8 cellular contexts compared by ENCODE assay signal in the genomic region with DNA sequence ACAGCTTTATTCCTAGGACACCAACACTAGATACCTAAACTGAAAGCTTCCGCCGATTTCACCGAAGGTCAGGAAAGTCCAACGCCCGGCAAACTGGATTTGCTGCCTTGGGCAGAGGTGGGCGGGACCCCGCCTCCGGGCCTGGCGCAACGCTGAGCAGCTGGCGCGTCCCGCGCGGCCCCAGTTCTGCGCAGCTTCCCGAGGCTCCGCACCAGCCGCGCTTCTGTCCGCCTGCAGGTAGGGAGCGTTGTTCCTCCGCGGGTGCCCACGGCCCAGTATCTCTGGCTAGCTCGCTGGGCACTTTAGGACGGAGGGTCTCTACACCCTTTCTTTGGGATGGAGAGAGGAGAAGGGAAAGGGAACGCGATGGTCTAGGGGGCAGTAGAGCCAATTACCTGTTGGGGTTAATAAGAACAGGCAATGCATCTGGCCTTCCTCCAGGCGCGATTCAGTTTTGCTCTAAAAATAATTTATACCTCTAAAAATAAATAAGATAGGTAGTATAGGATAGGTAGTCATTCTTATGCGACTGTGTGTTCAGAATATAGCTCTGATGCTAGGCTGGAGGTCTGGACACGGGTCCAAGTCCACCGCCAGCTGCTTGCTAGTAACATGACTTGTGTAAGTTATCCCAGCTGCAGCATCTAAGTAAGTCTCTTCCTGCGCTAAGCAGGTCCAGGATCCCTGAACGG. TPM values are rescaled to one million over a fixed set of nuclear protein-coding genes. Genes with fewer than 3 reads are reported as not detected.
DNase-seq lines count a peak whose midpoint lies in the region; ATAC-seq and TF ChIP-seq lines count a peak whose summit lies in the region.

A gene (plus strand): TSS at position 183 of the 692 bp plus-strand sequence. CDS start 5,572 bp downstream, outside the sequence.

- TF ChIP-seq CTCF in Caco-2 (IDR thresholded peaks at IDR 0.05; ENCODE audit: insufficient read depth in 1 of 2, low read depth in 1 of 2, low read length in 1 of 2, severe bottlenecking in 1 of 2, unreplicated experiment in 1 of 2) = peak; percentile 32 to 56
- peak; percentile 61 for TF ChIP-seq CTCF in Panc1 (IDR thresholded peaks at IDR 0.05)
- peak; percentile 57 for TF ChIP-seq CTCF in fibroblast of mammary gland (conservative IDR thresholded peaks at IDR 0.05; ENCODE audit: control insufficient read depth, insufficient read depth, low read depth, low read length)

- intact Hi-C loops in Caco-2 (cut with micrococcal nuclease; ENCODE audit: unreplicated experiment) = loop anchor here (2.0 kb wide), 1 partner anchor 140 kb away; no protein-coding TSS in a partner anchor
- intact Hi-C loops in Panc1 (cut with micrococcal nuclease; ENCODE audit: unreplicated experiment) = no loop called here
- intact Hi-C loops in activated T-helper 1 cell treated with anti-CD3 and anti-CD28 coated beads, Interleukin-12 subunit alpha, Interleukin-12 subunit beta, Interleukin-2, Interleukin-4 antibody, amounts not matched to agents 30 ng/mL and 10 ng/mL and 1 ng/mL, durations not matched to agents 14 hours and 24 hours and 36 hours (cut with micrococcal nuclease) = loop anchor here (1.0 to 10.0 kb wide), 12 partner anchors 9 to 1923 kb away; a partner anchor contains a TSS

- peaks cover 6% of the 10 kb centered on the region for H3K36me3 Mint-ChIP-seq in Caco-2 (ENCODE audit: insufficient read depth, unreplicated experiment)
- peaks cover 23% of the 10 kb centered on the region for H3K36me3 Mint-ChIP-seq in activated T-helper 1 cell treated with anti-CD3 and anti-CD28 coated beads, Interleukin-12 subunit alpha, Interleukin-12 subunit beta, Interleukin-2, Interleukin-4 antibody, amounts not matched to agents 30 ng/mL and 10 ng/mL and 1 ng/mL, durations not matched to agents 14 hours and 24 hours and 36 hours (ENCODE audit: low read depth)
- no peaks in the 10 kb centered on the region for H3K36me3 Mint-ChIP-seq in naive thymus-derived CD8-positive, alpha-beta T cell
- H3K36me3 Mint-ChIP-seq in stimulated activated naive B cell treated with anti-CD40 and anti-IgM and Interleukin-4, amounts not matched to agents 10 μg/mL and 1 μg/mL and 100 μg/mL, for 72 hours = peaks cover 8 to 23% of the 10 kb centered on the region in 2 donors

- in situ Hi-C loops in Panc1 (cut with HindIII; ENCODE audit: low pct_unique_long_range_greater_than_20kb, low sequenced_read_pairs) = no loop called here

- H3K4me1 ChIP-seq in Caco-2 (no peaks in the 10 kb centered on the region), Panc1 (ENCODE audit: control insufficient read depth, insufficient read depth, low read length) (no peaks in the 10 kb centered on the region)

- H3K4me1 Mint-ChIP-seq in Caco-2 (ENCODE audit: low read depth, unreplicated experiment) = peaks cover 7% of the 10 kb centered on the region
- peaks cover 85% of the 10 kb centered on the region for H3K4me1 Mint-ChIP-seq in activated T-helper 1 cell treated with anti-CD3 and anti-CD28 coated beads, Interleukin-12 subunit alpha, Interleukin-12 subunit beta, Interleukin-2, Interleukin-4 antibody, amounts not matched to agents 30 ng/mL and 10 ng/mL and 1 ng/mL, durations not matched to agents 14 hours and 24 hours and 36 hours (ENCODE audit: low read depth)
- H3K4me1 Mint-ChIP-seq in naive thymus-derived CD8-positive, alpha-beta T cell = peaks cover 17 to 69% (median 32%) of the 10 kb centered on the region in 4 donors
- H3K4me1 Mint-ChIP-seq in stimulated activated naive B cell treated with anti-CD40 and anti-IgM and Interleukin-4, amounts not matched to agents 10 μg/mL and 1 μg/mL and 100 μg/mL, for 72 hours = peaks cover 28 to 72% of the 10 kb centered on the region in 2 donors

- ATAC-seq in GM21360 (IDR thresholded peaks at IDR 0.05; ENCODE audit: unreplicated experiment) (peak; percentile 70), Panc1 (peak; percentile 98)
- ATAC-seq in naive thymus-derived CD8-positive, alpha-beta T cell = peak; percentile 97
- peak; percentile 89 to 93 for ATAC-seq in stimulated activated naive B cell treated with anti-CD40 and anti-IgM and Interleukin-4, amounts not matched to agents 10 μg/mL and 1 μg/mL and 100 μg/mL, for 72 hours (replicated peaks)

- H3K27me3 ChIP-seq in Caco-2 (replicated peaks; ENCODE audit: control insufficient read depth, insufficient read depth, low read length) (no peaks in the 10 kb centered on the region), Panc1 (ENCODE audit: control insufficient read depth, insufficient read depth, low read length) (no peaks in the 10 kb centered on the region)

- no peaks in the 10 kb centered on the region for H3K9me3 Mint-ChIP-seq in Caco-2 (ENCODE audit: unreplicated experiment)
- peaks cover 3% of the 10 kb centered on the region for H3K9me3 Mint-ChIP-seq in activated T-helper 1 cell treated with anti-CD3 and anti-CD28 coated beads, Interleukin-12 subunit alpha, Interleukin-12 subunit beta, Interleukin-2, Interleukin-4 antibody, amounts not matched to agents 30 ng/mL and 10 ng/mL and 1 ng/mL, durations not matched to agents 14 hours and 24 hours and 36 hours
- H3K9me3 Mint-ChIP-seq in naive thymus-derived CD8-positive, alpha-beta T cell = peaks cover 0 to 2% (median 0%) of the 10 kb centered on the region in 9 donors
- peaks cover 0 to 2% of the 10 kb centered on the region in 2 donors for H3K9me3 Mint-ChIP-seq in stimulated activated naive B cell treated with anti-CD40 and anti-IgM and Interleukin-4, amounts not matched to agents 10 μg/mL and 1 μg/mL and 100 μg/mL, for 72 hours

- CTCF ChIA-PET in Caco-2 (lab: Charles Lee) = interaction anchor here (0.6 to 1.6 kb wide), 7 partner anchors 8 to 264 kb away, joined by 3 to 23 read pairs (median 4); a partner anchor contains a TSS
- CTCF ChIA-PET in Panc1 (lab: Charles Lee) = interaction anchor here (0.5 kb wide), 1 partner anchor 32 kb away, joined by 6 read pairs; no protein-coding TSS in a partner anchor

- H3K9me3 ChIP-seq in Caco-2 (no peaks in the 10 kb centered on the region), Panc1 (ENCODE audit: control insufficient read depth, insufficient read depth, low read depth, low read length) (no peaks in the 10 kb centered on the region)

- no TSS peak for BruUV-seq in Caco-2 (replicated peaks; lab: Mats Ljungman, UMichigan)
- BruUV-seq in Panc1 (replicated peaks; lab: Mats Ljungman, UMichigan) = no TSS peak

- peak within 1 kb of the TSS; percentile 57; the same call in 1 of the 2 replicates for H3K27ac ChIP-seq in Panc1 (ENCODE audit: low read length)

- H3K4me3 ChIP-seq in Caco-2 (ENCODE audit: low read depth, low read length) = peak within 1 kb of the TSS; percentile 30
- H3K4me3 ChIP-seq in Panc1 (ENCODE audit: low read depth in 2 of 2, low read length in 2 of 2) = peak within 1 kb of the TSS; percentile 41 to 57
- peak within 1 kb of the TSS; percentile 66 for H3K4me3 ChIP-seq in fibroblast of mammary gland (ENCODE audit: control insufficient read depth, low read depth, low read length)

- peaks cover 3% of the 10 kb centered on the region for H3K27me3 Mint-ChIP-seq in Caco-2 (ENCODE audit: insufficient read depth, unreplicated experiment)
- no peaks in the 10 kb centered on the region for H3K27me3 Mint-ChIP-seq in activated T-helper 1 cell treated with anti-CD3 and anti-CD28 coated beads, Interleukin-12 subunit alpha, Interleukin-12 subunit beta, Interleukin-2, Interleukin-4 antibody, amounts not matched to agents 30 ng/mL and 10 ng/mL and 1 ng/mL, durations not matched to agents 14 hours and 24 hours and 36 hours (ENCODE audit: insufficient read depth)
- no peaks in the 10 kb centered on the region for H3K27me3 Mint-ChIP-seq in naive thymus-derived CD8-positive, alpha-beta T cell
- H3K27me3 Mint-ChIP-seq in stimulated activated naive B cell treated with anti-CD40 and anti-IgM and Interleukin-4, amounts not matched to agents 10 μg/mL and 1 μg/mL and 100 μg/mL, for 72 hours = no peaks in the 10 kb centered on the region

- H3K36me3 ChIP-seq in Caco-2 (ENCODE audit: control insufficient read depth, insufficient read depth, low read length) = no peaks in the 10 kb centered on the region
- H3K36me3 ChIP-seq in Panc1 (ENCODE audit: control insufficient read depth, insufficient read depth, low read length) = no peaks in the 10 kb centered on the region

- POLR2A ChIA-PET in Caco-2 (lab: Charles Lee) = interaction anchor here (1.0 kb wide), 1 partner anchor 13 kb away, joined by 4 read pairs; a partner anchor contains a TSS
- POLR2A ChIA-PET in Panc1 (lab: Charles Lee) = interaction anchor here (0.6 kb wide), 1 partner anchor 123 kb away, joined by 7 read pairs; no protein-coding TSS in a partner anchor
- POLR2A ChIA-PET in naive thymus-derived CD8-positive, alpha-beta T cell (lab: Charles Lee) = interaction anchor here (0.6 to 3.5 kb wide), 16 partner anchors 9 to 658 kb away, joined by 3 to 46 read pairs (median 4); a partner anchor contains a TSS

- H3K4me3 Mint-ChIP-seq in Caco-2 (ENCODE audit: unreplicated experiment) = peak within 1 kb of the TSS; percentile 75
- H3K4me3 Mint-ChIP-seq in activated T-helper 1 cell treated with anti-CD3 and anti-CD28 coated beads, Interleukin-12 subunit alpha, Interleukin-12 subunit beta, Interleukin-2, Interleukin-4 antibody, amounts not matched to agents 30 ng/mL and 10 ng/mL and 1 ng/mL, durations not matched to agents 14 hours and 24 hours and 36 hours = peak within 1 kb of the TSS; percentile 96
- H3K4me3 Mint-ChIP-seq in naive thymus-derived CD8-positive, alpha-beta T cell = peak within 1 kb of the TSS; percentile 93 to 96 (median 94)
- peak within 1 kb of the TSS; percentile 93 to 97 for H3K4me3 Mint-ChIP-seq in stimulated activated naive B cell treated with anti-CD40 and anti-IgM and Interleukin-4, amounts not matched to agents 10 μg/mL and 1 μg/mL and 100 μg/mL, for 72 hours

- peak; percentile 84 to 88 for DNase-seq in Caco-2
- peak in 75 of 76 experiments; percentile 29 to 90 (median 75) for DNase-seq in HUDEP-2 (lab: John Stamatoyannopoulos, UW; ENCODE audit: unreplicated experiment in 76 of 76)
- no peak for DNase-seq in Panc1 (ENCODE audit: low read depth, low spot score)
- peak; percentile 85 for DNase-seq in activated T-helper 1 cell treated with anti-CD3 and anti-CD28 coated beads, Interleukin-12 subunit alpha, Interleukin-12 subunit beta, Interleukin-2, Interleukin-4 antibody, amounts not matched to agents 30 ng/mL and 10 ng/mL and 1 ng/mL, durations not matched to agents 14 hours and 24 hours and 36 hours (ENCODE audit: low spot score)
- peak; percentile 81 for DNase-seq in fibroblast of mammary gland (ENCODE audit: low read depth)
- peak; percentile 64 to 85 (median 71) for DNase-seq in naive thymus-derived CD8-positive, alpha-beta T cell
- peak; percentile 86 for DNase-seq in stimulated activated naive B cell treated with anti-CD40 and anti-IgM and Interleukin-4, amounts not matched to agents 10 μg/mL and 1 μg/mL and 100 μg/mL, for 72 hours

- no peak within 1 kb of the TSS for H3K27ac Mint-ChIP-seq in Caco-2 (ENCODE audit: unreplicated experiment)
- peak within 1 kb of the TSS; percentile 90 for H3K27ac Mint-ChIP-seq in activated T-helper 1 cell treated with anti-CD3 and anti-CD28 coated beads, Interleukin-12 subunit alpha, Interleukin-12 subunit beta, Interleukin-2, Interleukin-4 antibody, amounts not matched to agents 30 ng/mL and 10 ng/mL and 1 ng/mL, durations not matched to agents 14 hours and 24 hours and 36 hours
- peak within 1 kb of the TSS; percentile 93 to 100 (median 97) for H3K27ac Mint-ChIP-seq in naive thymus-derived CD8-positive, alpha-beta T cell
- peak within 1 kb of the TSS; percentile 90 for H3K27ac Mint-ChIP-seq in stimulated activated naive B cell treated with anti-CD40 and anti-IgM and Interleukin-4, amounts not matched to agents 10 μg/mL and 1 μg/mL and 100 μg/mL, for 72 hours

RNA-seq across cellular contexts. Expression of the gene that starts here (rescaled TPM):
- total RNA-seq in Caco-2 (2022) (0.67 TPM in 1 of 2 replicates, not detected in the other), Panc1 (2021; ENCODE audit: unreplicated experiment) (0.21 TPM)
- not detected for polyA plus RNA-seq in Panc1 (2012; ENCODE audit: insufficient read length)
- total RNA-seq in activated T-helper 1 cell treated with anti-CD3 and anti-CD28 coated beads, Interleukin-12 subunit alpha, Interleukin-12 subunit beta, Interleukin-2, Interleukin-4 antibody, amounts not matched to agents 30 ng/mL and 10 ng/mL and 1 ng/mL, durations not matched to agents 14 hours and 24 hours and 36 hours = 60.4 and 61.7 TPM in 2 replicates
- total RNA-seq in naive thymus-derived CD8-positive, alpha-beta T cell = 1 to 10 TPM; 3.9 to 4.7 TPM
- polyA plus RNA-seq in naive thymus-derived CD8-positive, alpha-beta T cell = 1 to 10 TPM; 1.1 to 3.9 (median 1.6) TPM

Comparison
In these comparisons a context has a peak if more than half of its experiments do, and no peak if none do; other contexts are left out.
1. RNA of the gene that starts here (total RNA-seq): 60.4 to 61.7 TPM in activated T-helper 1 cell treated with anti-CD3 and anti-CD28 coated beads, Interleukin-12 subunit alpha, Interleukin-12 subunit beta, Interleukin-2, Interleukin-4 antibody, amounts not matched to agents 30 ng/mL and 10 ng/mL and 1 ng/mL, durations not matched to agents 14 hours and 24 hours and 36 hours; 3.9 to 4.7 TPM in naive thymus-derived CD8-positive, alpha-beta T cell, 0.67 TPM in Caco-2 and 0.21 TPM in Panc1 (single experiment); every median in the first group is over 10 times any median in the second.
2. Peak in DNase-seq and H3K4me3 ChIP-seq in Caco-2; RNA of the gene not detected or under 1 TPM.
3. Peak in ATAC-seq, H3K4me3 ChIP-seq and H3K27ac ChIP-seq in Panc1; RNA of the gene not detected or under 1 TPM.
4. Peak in every context shown above with its lines, with median percentiles within 50 percentile points of each other: H3K4me3 ChIP-seq, H3K4me3 Mint-ChIP-seq, CTCF ChIP-seq and ATAC-seq.